Comparison of ENCODE assay signal across 1 cellular context in the genomic region with DNA sequence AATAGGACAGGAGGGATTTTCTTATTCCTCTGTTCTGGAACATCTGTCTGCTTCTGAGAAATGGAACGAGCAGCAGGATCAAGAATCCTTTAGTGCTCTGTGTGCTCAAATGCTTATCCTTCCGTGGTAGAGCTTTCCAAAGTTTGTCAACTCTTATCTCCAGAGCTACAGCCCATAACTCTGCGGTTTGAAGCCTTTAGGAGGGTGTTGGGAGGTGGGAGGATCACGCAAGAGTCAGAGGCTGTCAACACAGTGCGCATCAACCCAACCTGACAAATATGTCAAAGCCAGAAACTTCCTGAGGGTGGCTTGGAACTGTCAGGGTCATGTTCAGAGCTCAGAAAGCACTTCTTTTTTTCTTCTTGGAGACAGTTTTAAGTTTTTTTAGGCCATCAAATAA.
TF ChIP-seq lines count a peak whose summit lies in the region.

No MANE protein-coding gene starts in this region.

TF ChIP-seq in K562, 482 proteins besides CTCF, POLR2A, EP300 and RAD21 (continued from another document and continues in another):
- TF ChIP-seq SUPT5H (IDR thresholded peaks at IDR 0.05): no peak
- no peak for TF ChIP-seq BRD4 (IDR thresholded peaks at IDR 0.05)
- TF ChIP-seq ZNF584 (CRISPR knock-in tag; IDR thresholded peaks at IDR 0.05; ENCODE audit: low read depth): 0 out of 2 replicates have a peak, but pooled peaks have one; percentile 45
- TF ChIP-seq, protein P1, sequence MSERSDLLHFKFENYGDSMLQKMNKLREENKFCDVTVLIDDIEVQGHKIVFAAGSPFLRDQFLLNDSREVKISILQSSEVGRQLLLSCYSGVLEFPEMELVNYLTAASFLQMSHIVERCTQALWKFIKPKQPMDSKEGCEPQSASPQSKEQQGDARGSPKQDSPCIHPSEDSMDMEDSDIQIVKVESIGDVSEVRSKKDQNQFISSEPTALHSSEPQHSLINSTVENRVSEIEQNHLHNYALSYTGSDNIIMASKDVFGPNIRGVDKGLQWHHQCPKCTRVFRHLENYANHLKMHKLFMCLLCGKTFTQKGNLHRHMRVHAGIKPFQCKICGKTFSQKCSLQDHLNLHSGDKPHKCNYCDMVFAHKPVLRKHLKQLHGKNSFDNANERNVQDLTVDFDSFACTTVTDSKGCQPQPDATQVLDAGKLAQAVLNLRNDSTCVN (CRISPR knock-in tag; IDR thresholded peaks at IDR 0.05): no peak
- TF ChIP-seq CTBP1 (IDR thresholded peaks at IDR 0.05; ENCODE audit: borderline replicate concordance): peak; percentile 92
- no peak for TF ChIP-seq ZNF121 (CRISPR knock-in tag; conservative IDR thresholded peaks at IDR 0.05)
- no peak for TF ChIP-seq ZNF561 (CRISPR knock-in tag; conservative IDR thresholded peaks at IDR 0.05)
- TF ChIP-seq RBM34 (IDR thresholded peaks at IDR 0.05; ENCODE audit: borderline replicate concordance, insufficient read depth, low read length): no peak
- no peak for TF ChIP-seq ZNF24 (IDR thresholded peaks at IDR 0.05)
- TF ChIP-seq EZH2 (IDR thresholded peaks at IDR 0.05; ENCODE audit: borderline replicate concordance, low read depth, low read length): no peak
- TF ChIP-seq KLF13 (tag; IDR thresholded peaks at IDR 0.05; ENCODE audit: borderline replicate concordance, low read depth): no peak
- TF ChIP-seq, protein P2, sequence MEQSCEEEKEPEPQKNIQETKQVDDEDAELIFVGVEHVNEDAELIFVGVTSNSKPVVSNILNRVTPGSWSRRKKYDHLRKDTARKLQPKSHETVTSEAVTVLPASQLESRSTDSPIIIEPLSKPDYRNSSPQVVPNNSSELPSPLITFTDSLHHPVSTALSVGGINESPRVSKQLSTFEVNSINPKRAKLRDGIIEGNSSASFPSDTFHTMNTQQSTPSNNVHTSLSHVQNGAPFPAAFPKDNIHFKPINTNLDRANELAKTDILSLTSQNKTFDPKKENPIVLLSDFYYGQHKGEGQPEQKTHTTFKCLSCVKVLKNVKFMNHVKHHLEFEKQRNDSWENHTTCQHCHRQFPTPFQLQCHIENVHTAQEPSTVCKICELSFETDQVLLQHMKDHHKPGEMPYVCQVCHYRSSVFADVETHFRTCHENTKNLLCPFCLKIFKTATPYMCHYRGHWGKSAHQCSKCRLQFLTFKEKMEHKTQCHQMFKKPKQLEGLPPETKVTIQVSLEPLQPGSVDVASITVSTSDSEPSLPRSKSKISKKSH (CRISPR knock-in tag; IDR thresholded peaks at IDR 0.05): no peak
- no peak for TF ChIP-seq NELFE (IDR thresholded peaks at IDR 0.05; ENCODE audit: insufficient read depth, insufficient read length)
- no peak for TF ChIP-seq SMAD2 (IDR thresholded peaks at IDR 0.05; ENCODE audit: low read depth, low read length)
- TF ChIP-seq SMARCC2 (IDR thresholded peaks at IDR 0.05; ENCODE audit: low read depth): peak; percentile 62; the same call in 1 of the 2 replicates
- TF ChIP-seq XRCC3 (IDR thresholded peaks at IDR 0.05): no peak
- TF ChIP-seq, protein P3, sequence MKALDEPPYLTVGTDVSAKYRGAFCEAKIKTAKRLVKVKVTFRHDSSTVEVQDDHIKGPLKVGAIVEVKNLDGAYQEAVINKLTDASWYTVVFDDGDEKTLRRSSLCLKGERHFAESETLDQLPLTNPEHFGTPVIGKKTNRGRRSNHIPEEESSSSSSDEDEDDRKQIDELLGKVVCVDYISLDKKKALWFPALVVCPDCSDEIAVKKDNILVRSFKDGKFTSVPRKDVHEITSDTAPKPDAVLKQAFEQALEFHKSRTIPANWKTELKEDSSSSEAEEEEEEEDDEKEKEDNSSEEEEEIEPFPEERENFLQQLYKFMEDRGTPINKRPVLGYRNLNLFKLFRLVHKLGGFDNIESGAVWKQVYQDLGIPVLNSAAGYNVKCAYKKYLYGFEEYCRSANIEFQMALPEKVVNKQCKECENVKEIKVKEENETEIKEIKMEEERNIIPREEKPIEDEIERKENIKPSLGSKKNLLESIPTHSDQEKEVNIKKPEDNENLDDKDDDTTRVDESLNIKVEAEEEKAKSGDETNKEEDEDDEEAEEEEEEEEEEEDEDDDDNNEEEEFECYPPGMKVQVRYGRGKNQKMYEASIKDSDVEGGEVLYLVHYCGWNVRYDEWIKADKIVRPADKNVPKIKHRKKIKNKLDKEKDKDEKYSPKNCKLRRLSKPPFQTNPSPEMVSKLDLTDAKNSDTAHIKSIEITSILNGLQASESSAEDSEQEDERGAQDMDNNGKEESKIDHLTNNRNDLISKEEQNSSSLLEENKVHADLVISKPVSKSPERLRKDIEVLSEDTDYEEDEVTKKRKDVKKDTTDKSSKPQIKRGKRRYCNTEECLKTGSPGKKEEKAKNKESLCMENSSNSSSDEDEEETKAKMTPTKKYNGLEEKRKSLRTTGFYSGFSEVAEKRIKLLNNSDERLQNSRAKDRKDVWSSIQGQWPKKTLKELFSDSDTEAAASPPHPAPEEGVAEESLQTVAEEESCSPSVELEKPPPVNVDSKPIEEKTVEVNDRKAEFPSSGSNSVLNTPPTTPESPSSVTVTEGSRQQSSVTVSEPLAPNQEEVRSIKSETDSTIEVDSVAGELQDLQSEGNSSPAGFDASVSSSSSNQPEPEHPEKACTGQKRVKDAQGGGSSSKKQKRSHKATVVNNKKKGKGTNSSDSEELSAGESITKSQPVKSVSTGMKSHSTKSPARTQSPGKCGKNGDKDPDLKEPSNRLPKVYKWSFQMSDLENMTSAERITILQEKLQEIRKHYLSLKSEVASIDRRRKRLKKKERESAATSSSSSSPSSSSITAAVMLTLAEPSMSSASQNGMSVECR (CRISPR knock-in tag; IDR thresholded peaks at IDR 0.05): no peak
- TF ChIP-seq, protein P4, sequence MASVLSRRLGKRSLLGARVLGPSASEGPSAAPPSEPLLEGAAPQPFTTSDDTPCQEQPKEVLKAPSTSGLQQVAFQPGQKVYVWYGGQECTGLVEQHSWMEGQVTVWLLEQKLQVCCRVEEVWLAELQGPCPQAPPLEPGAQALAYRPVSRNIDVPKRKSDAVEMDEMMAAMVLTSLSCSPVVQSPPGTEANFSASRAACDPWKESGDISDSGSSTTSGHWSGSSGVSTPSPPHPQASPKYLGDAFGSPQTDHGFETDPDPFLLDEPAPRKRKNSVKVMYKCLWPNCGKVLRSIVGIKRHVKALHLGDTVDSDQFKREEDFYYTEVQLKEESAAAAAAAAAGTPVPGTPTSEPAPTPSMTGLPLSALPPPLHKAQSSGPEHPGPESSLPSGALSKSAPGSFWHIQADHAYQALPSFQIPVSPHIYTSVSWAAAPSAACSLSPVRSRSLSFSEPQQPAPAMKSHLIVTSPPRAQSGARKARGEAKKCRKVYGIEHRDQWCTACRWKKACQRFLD (CRISPR knock-in tag; IDR thresholded peaks at IDR 0.05): no peak
- TF ChIP-seq, protein P5, sequence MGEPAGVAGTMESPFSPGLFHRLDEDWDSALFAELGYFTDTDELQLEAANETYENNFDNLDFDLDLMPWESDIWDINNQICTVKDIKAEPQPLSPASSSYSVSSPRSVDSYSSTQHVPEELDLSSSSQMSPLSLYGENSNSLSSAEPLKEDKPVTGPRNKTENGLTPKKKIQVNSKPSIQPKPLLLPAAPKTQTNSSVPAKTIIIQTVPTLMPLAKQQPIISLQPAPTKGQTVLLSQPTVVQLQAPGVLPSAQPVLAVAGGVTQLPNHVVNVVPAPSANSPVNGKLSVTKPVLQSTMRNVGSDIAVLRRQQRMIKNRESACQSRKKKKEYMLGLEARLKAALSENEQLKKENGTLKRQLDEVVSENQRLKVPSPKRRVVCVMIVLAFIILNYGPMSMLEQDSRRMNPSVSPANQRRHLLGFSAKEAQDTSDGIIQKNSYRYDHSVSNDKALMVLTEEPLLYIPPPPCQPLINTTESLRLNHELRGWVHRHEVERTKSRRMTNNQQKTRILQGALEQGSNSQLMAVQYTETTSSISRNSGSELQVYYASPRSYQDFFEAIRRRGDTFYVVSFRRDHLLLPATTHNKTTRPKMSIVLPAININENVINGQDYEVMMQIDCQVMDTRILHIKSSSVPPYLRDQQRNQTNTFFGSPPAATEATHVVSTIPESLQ (CRISPR knock-in tag; IDR thresholded peaks at IDR 0.05): no peak
- no peak for TF ChIP-seq ZC3H8 (IDR thresholded peaks at IDR 0.05)
- no peak for TF ChIP-seq ELF4 (CRISPR knock-in tag; IDR thresholded peaks at IDR 0.05)
- TF ChIP-seq BRCA1 (IDR thresholded peaks at IDR 0.05): no peak
- TF ChIP-seq BRCA1 (CRISPR knock-in tag; IDR thresholded peaks at IDR 0.05): no peak
- TF ChIP-seq, protein P6, sequence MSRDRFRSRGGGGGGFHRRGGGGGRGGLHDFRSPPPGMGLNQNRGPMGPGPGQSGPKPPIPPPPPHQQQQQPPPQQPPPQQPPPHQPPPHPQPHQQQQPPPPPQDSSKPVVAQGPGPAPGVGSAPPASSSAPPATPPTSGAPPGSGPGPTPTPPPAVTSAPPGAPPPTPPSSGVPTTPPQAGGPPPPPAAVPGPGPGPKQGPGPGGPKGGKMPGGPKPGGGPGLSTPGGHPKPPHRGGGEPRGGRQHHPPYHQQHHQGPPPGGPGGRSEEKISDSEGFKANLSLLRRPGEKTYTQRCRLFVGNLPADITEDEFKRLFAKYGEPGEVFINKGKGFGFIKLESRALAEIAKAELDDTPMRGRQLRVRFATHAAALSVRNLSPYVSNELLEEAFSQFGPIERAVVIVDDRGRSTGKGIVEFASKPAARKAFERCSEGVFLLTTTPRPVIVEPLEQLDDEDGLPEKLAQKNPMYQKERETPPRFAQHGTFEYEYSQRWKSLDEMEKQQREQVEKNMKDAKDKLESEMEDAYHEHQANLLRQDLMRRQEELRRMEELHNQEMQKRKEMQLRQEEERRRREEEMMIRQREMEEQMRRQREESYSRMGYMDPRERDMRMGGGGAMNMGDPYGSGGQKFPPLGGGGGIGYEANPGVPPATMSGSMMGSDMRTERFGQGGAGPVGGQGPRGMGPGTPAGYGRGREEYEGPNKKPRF (IDR thresholded peaks at IDR 0.05; ENCODE audit: low read depth, low read length): no peak
- no peak for TF ChIP-seq TAF7 (tag; IDR thresholded peaks at IDR 0.05)
- TF ChIP-seq, protein P7, sequence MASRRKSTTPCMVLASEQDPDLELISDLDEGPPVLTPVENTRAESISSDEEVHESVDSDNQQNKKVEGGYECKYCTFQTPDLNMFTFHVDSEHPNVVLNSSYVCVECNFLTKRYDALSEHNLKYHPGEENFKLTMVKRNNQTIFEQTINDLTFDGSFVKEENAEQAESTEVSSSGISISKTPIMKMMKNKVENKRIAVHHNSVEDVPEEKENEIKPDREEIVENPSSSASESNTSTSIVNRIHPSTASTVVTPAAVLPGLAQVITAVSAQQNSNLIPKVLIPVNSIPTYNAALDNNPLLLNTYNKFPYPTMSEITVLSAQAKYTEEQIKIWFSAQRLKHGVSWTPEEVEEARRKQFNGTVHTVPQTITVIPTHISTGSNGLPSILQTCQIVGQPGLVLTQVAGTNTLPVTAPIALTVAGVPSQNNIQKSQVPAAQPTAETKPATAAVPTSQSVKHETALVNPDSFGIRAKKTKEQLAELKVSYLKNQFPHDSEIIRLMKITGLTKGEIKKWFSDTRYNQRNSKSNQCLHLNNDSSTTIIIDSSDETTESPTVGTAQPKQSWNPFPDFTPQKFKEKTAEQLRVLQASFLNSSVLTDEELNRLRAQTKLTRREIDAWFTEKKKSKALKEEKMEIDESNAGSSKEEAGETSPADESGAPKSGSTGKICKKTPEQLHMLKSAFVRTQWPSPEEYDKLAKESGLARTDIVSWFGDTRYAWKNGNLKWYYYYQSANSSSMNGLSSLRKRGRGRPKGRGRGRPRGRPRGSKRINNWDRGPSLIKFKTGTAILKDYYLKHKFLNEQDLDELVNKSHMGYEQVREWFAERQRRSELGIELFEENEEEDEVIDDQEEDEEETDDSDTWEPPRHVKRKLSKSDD (conservative IDR thresholded peaks at IDR 0.05; ENCODE audit: low read length): no peak
- TF ChIP-seq MYNN (IDR thresholded peaks at IDR 0.05): no peak
- no peak for TF ChIP-seq MYNN (CRISPR knock-in tag; IDR thresholded peaks at IDR 0.05)
- no peak for TF ChIP-seq ZFP30 (CRISPR knock-in tag; IDR thresholded peaks at IDR 0.05; ENCODE audit: borderline replicate concordance)
- no peak for TF ChIP-seq GTF2F1 (IDR thresholded peaks at IDR 0.05; ENCODE audit: low read depth, low read length)
- no peak for TF ChIP-seq DIDO1 (tag; IDR thresholded peaks at IDR 0.05; ENCODE audit: low read depth)
- TF ChIP-seq, protein P8, sequence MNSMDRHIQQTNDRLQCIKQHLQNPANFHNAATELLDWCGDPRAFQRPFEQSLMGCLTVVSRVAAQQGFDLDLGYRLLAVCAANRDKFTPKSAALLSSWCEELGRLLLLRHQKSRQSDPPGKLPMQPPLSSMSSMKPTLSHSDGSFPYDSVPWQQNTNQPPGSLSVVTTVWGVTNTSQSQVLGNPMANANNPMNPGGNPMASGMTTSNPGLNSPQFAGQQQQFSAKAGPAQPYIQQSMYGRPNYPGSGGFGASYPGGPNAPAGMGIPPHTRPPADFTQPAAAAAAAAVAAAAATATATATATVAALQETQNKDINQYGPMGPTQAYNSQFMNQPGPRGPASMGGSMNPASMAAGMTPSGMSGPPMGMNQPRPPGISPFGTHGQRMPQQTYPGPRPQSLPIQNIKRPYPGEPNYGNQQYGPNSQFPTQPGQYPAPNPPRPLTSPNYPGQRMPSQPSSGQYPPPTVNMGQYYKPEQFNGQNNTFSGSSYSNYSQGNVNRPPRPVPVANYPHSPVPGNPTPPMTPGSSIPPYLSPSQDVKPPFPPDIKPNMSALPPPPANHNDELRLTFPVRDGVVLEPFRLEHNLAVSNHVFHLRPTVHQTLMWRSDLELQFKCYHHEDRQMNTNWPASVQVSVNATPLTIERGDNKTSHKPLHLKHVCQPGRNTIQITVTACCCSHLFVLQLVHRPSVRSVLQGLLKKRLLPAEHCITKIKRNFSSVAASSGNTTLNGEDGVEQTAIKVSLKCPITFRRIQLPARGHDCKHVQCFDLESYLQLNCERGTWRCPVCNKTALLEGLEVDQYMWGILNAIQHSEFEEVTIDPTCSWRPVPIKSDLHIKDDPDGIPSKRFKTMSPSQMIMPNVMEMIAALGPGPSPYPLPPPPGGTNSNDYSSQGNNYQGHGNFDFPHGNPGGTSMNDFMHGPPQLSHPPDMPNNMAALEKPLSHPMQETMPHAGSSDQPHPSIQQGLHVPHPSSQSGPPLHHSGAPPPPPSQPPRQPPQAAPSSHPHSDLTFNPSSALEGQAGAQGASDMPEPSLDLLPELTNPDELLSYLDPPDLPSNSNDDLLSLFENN (IDR thresholded peaks at IDR 0.05; ENCODE audit: low read depth in 2 of 2, low read length in 2 of 2): peak in 1 of 2 experiments; percentile 75; a peak in 1 of 4 replicates
- TF ChIP-seq ZNF212 (CRISPR knock-in tag; IDR thresholded peaks at IDR 0.05): no peak
- no peak for TF ChIP-seq NFE2L1 (tag; IDR thresholded peaks at IDR 0.05; ENCODE audit: borderline replicate concordance, low read depth)
- TF ChIP-seq, protein P9, sequence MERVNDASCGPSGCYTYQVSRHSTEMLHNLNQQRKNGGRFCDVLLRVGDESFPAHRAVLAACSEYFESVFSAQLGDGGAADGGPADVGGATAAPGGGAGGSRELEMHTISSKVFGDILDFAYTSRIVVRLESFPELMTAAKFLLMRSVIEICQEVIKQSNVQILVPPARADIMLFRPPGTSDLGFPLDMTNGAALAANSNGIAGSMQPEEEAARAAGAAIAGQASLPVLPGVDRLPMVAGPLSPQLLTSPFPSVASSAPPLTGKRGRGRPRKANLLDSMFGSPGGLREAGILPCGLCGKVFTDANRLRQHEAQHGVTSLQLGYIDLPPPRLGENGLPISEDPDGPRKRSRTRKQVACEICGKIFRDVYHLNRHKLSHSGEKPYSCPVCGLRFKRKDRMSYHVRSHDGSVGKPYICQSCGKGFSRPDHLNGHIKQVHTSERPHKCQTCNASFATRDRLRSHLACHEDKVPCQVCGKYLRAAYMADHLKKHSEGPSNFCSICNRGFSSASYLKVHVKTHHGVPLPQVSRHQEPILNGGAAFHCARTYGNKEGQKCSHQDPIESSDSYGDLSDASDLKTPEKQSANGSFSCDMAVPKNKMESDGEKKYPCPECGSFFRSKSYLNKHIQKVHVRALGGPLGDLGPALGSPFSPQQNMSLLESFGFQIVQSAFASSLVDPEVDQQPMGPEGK (CRISPR knock-in tag; IDR thresholded peaks at IDR 0.05; ENCODE audit: borderline replicate concordance): no peak
- no peak for TF ChIP-seq ZNF311 (CRISPR knock-in tag; IDR thresholded peaks at IDR 0.05)
